35 cellular contexts compared by ENCODE assay signal in genomic region chr13:94366677-94367076, GRCh38.
"Had no signal": no experiment of that assay in that cellular context is flagged by ENCODE, and none has a peak within 500 bp of the region (broad histone marks: within the 10 kb centered on the region; RNA-seq: fewer than 3 reads in every experiment).

No MANE protein-coding gene starts in this region.

- DNase-seq: Karpas-422, Kasumi-1, MG63, MM.1S, MV-4-11, NCI-H1048, NCI-H1092, NCI-H1092 treated with DMSO at 0.1 percent for 48 hours, NCI-H1105, NCI-H1105 treated with DMSO at 0.1 percent for 48 hours, NCI-H1417, NCI-H1417 treated with DMSO at 0.1 percent for 48 hours, NCI-H1436, NCI-H1436 treated with DMSO at 0.1 percent for 48 hours, NCI-H146, NCI-H1694, NCI-H1694 treated with DMSO at 0.1 percent for 48 hours, NCI-H187, NCI-H187 treated with DMSO at 0.1 percent for 48 hours, NCI-H1930, NCI-H2029, NCI-H2029 treated with DMSO at 0.1 percent for 48 hours, NCI-H2081, NCI-H2081 treated with DMSO at 0.1 percent for 48 hours, NCI-H2107, NCI-H2171, NCI-H2171 treated with DMSO at 0.1 percent for 48 hours, NCI-H2227 treated with DMSO at 0.1 percent for 48 hours, NCI-H226, NCI-H345, NCI-H446, NCI-H446 treated with DMSO at 0.1 percent for 48 hours, NCI-H510A, NCI-H510A treated with DMSO at 0.1 percent for 48 hours had no signal

- H3K27me3 ChIP-seq: MG63 had no signal

- H3K36me3 ChIP-seq: MG63 had no signal

- H3K9me3 ChIP-seq: MG63 had no signal

- H3K27ac ChIP-seq: KMS-11 had no signal

- H3K4me3 ChIP-seq: MG63 had no signal
